7 cellular contexts compared by ENCODE assay signal in genomic region chr21:5090132-5091079, GRCh38.
DNase-seq lines count a peak whose midpoint lies in the region; ATAC-seq, FAIRE-seq and TF ChIP-seq lines count a peak whose summit lies in the region.
"Not testable (repeated sequence)": the region's sequence is repeated elsewhere in the genome, so short reads cannot be mapped to it uniquely, and the experiment has no call there.

No MANE protein-coding gene starts in this region.

- not testable (repeated sequence) for TF ChIP-seq POLR2A in K562 (conservative IDR thresholded peaks at IDR 0.05); right lobe of liver (IDR thresholded peaks at IDR 0.05); stomach (IDR thresholded peaks at IDR 0.05)

- in situ Hi-C loops in Panc1 (cut with HindIII; ENCODE audit: low pct_unique_long_range_greater_than_20kb, low sequenced_read_pairs); K562 (cut with MboI): not testable (repeated sequence)

- intact Hi-C loops in Panc1 (cut with micrococcal nuclease; ENCODE audit: unreplicated experiment); K562 (cut with micrococcal nuclease); cardiac septum (cut with DNase I); right lobe of liver (cut with DNase I); posterior vena cava (cut with DNase I); stomach (cut with DNase I; ENCODE audit: low total_unique reads): not testable (repeated sequence)

- H3K4me1 ChIP-seq in Panc1 (ENCODE audit: control insufficient read depth, insufficient read depth, low read length); K562 (replicated peaks in 1 of 2; ENCODE audit: control insufficient read depth in 2 of 2, insufficient read depth in 2 of 2, low read length in 2 of 2); right lobe of liver; stomach: not testable (repeated sequence)

- not testable (repeated sequence) for H3K36me3 ChIP-seq in Panc1 (ENCODE audit: control insufficient read depth, insufficient read depth, low read length); K562 (ENCODE audit: control insufficient read depth, insufficient read depth, low read length); right lobe of liver; stomach

- not testable (repeated sequence) for H3K9me3 ChIP-seq in Panc1 (ENCODE audit: control insufficient read depth, insufficient read depth, low read depth, low read length); K562 (replicated peaks; ENCODE audit: control insufficient read depth, insufficient read depth, low read depth, low read length); right lobe of liver; stomach

- not testable (repeated sequence) for DNase-seq in Panc1 (ENCODE audit: low read depth, low spot score); K562 (ENCODE audit: extremely low read depth in 1 of 4, low spot score in 3 of 4); stomach
- DNase-seq in cardiac septum (ENCODE audit: low spot score): peak; percentile 17
- DNase-seq in islet precursor cell: peak; percentile 35
- DNase-seq in right lobe of liver: peak in 1 of 3 donors; percentile 44
- DNase-seq in posterior vena cava (ENCODE audit: low spot score): peak; percentile 28

- H3K4me3 ChIP-seq in Panc1 (ENCODE audit: low read depth in 2 of 2, low read length in 2 of 2); K562; right lobe of liver; stomach: not testable (repeated sequence)

- H3K9me1 ChIP-seq in K562 (ENCODE audit: control insufficient read depth, insufficient read depth, low read length): not testable (repeated sequence)

- not testable (repeated sequence) for H3K27ac ChIP-seq in Panc1 (ENCODE audit: low read length); K562 (ENCODE audit: extremely low read depth, low read depth, low read length)
- H3K27ac ChIP-seq in right lobe of liver (peak overlapping the region in 1 of 3 donors; percentile 29), stomach (peak overlapping the region in 3 of 5 donors; percentile 32 to 46 (median 37))

- CTCF ChIA-PET in Panc1 (lab: Charles Lee); K562 (lab: Yijun Ruan, JAX; ENCODE audit: low intra/inter-chr PET ratio): not testable (repeated sequence)

- H3K27me3 ChIP-seq in Panc1 (ENCODE audit: control insufficient read depth, insufficient read depth, low read length); K562 (ENCODE audit: control insufficient read depth in 2 of 2, insufficient read depth in 2 of 2, low read length in 2 of 2); right lobe of liver; stomach: not testable (repeated sequence)

- BruUV-seq in Panc1 (replicated peaks; lab: Mats Ljungman, UMichigan); K562 (replicated peaks; lab: Mats Ljungman, UMichigan): not testable (repeated sequence)

- ATAC-seq in Panc1: peak; percentile 81
- ATAC-seq in K562: peak; percentile 62
- ATAC-seq in right lobe of liver: peak; percentile 64 to 73 (median 69)

- not testable (repeated sequence) for H3K9ac ChIP-seq in K562 (ENCODE audit: insufficient read depth in 1 of 2, low read depth in 2 of 2, low read length in 2 of 2)

- not testable (repeated sequence) for TF ChIP-seq CTCF in Panc1 (IDR thresholded peaks at IDR 0.05); K562 (IDR thresholded peaks at IDR 0.05 in 2 of 3, conservative IDR thresholded peaks at IDR 0.05 in 1 of 3; ENCODE audit: insufficient read depth in 2 of 3, low read depth in 1 of 3, low read length in 3 of 3); right lobe of liver (IDR thresholded peaks at IDR 0.05); stomach (IDR thresholded peaks at IDR 0.05)

- H3K79me2 ChIP-seq in K562 (ENCODE audit: control insufficient read depth, insufficient read depth, low read length): not testable (repeated sequence)

- FAIRE-seq in K562 (lab: Jason Lieb, UNC): not testable (repeated sequence)

- POLR2A ChIA-PET in Panc1 (lab: Charles Lee); K562 (lab: Yijun Ruan, JAX): not testable (repeated sequence)

- not testable (repeated sequence) for H4K20me1 ChIP-seq in K562 (replicated peaks; ENCODE audit: control insufficient read depth, insufficient read depth, low read length)

- not testable (repeated sequence) for TF ChIP-seq EP300 in K562 (IDR thresholded peaks at IDR 0.05; ENCODE audit: low read length); stomach (IDR thresholded peaks at IDR 0.05)

- not testable (repeated sequence) for H3K4me2 ChIP-seq in K562 (ENCODE audit: insufficient read depth, low read length)

- not testable (repeated sequence) for TF ChIP-seq RAD21 in K562 (CRISPR knock-in tag; conservative IDR thresholded peaks at IDR 0.05 in 1 of 2, IDR thresholded peaks at IDR 0.05 in 1 of 2)

- WGBS in K562 (ENCODE audit: insufficient coverage, low coverage, missing lambda C conversion rate): 22% methylated on average over 17 of the region's 34 CpGs
- no CpG with 5 or more reads among the region's 34 CpGs for WGBS in right lobe of liver (ENCODE audit: insufficient coverage, low coverage, low lambda C conversion rate, missing lambda C conversion rate)
- 38 to 80% (median 55%) methylated on average over 3 to 20 of the region's 34 CpGs for WGBS in stomach, 5 donors

- H2AFZ ChIP-seq in K562 (ENCODE audit: low read depth, low read length): not testable (repeated sequence)
